In genomic region chr7:8044761-8045430, GRCh38 we compare ENCODE assay signal across 25 cellular contexts.
DNase-seq lines count a peak whose midpoint lies in the region; ATAC-seq and TF ChIP-seq lines count a peak whose summit lies in the region.
"Had no signal": no experiment of that assay in that cellular context is flagged by ENCODE, and none has a peak within 500 bp of the region (broad histone marks: within the 10 kb centered on the region; RNA-seq: fewer than 3 reads in every experiment).

No MANE protein-coding gene starts in this region.

- ATAC-seq in CD4-positive, CD25-positive, alpha-beta regulatory T cell (ENCODE audit: low read depth in 2 of 2) = peak; percentile 67 to 72
- peak; percentile 55 for ATAC-seq in activated CD8-positive, alpha-beta T cell treated with anti-CD3 and anti-CD28 coated beads, Interleukin-2, amount 10 ng/mL, durations not matched to agents 7 days and 5 days
- no peak for ATAC-seq in GM18502 (IDR thresholded peaks at IDR 0.05; ENCODE audit: poor library complexity, unreplicated experiment)
- ATAC-seq: left lung; naive thymus-derived CD4-positive, alpha-beta T cell had no signal

- peaks cover 48% of the 10 kb centered on the region for H3K36me3 Mint-ChIP-seq in CD4-positive, CD25-positive, alpha-beta regulatory T cell
- peaks cover 27 to 32% of the 10 kb centered on the region in 2 donors for H3K36me3 Mint-ChIP-seq in CD4-positive, alpha-beta memory T cell
- H3K36me3 Mint-ChIP-seq in activated CD8-positive, alpha-beta T cell treated with anti-CD3 and anti-CD28 coated beads, Interleukin-2, amount 10 ng/mL, durations not matched to agents 7 days and 5 days (ENCODE audit: low read depth) = peaks cover 43% of the 10 kb centered on the region
- H3K36me3 Mint-ChIP-seq: CD14-positive monocyte had no signal

- peak overlapping the region; percentile 48 for H3K27ac ChIP-seq in CD4-positive, CD25-positive, alpha-beta regulatory T cell (ENCODE audit: insufficient read depth, low read length, poor library complexity, severe bottlenecking)
- no peak overlapping the region for H3K27ac ChIP-seq in CD4-positive, alpha-beta memory T cell (ENCODE audit: low read depth, low read length)
- H3K27ac ChIP-seq: GM23248, left lung, thoracic aorta, WERI-Rb-1 had no signal

- DNase-seq in CD4-positive, CD25-positive, alpha-beta regulatory T cell = peak in 1 of 3 donors; percentile 80
- no peak for DNase-seq in CD4-positive, alpha-beta memory T cell
- DNase-seq in activated CD8-positive, alpha-beta T cell treated with anti-CD3 and anti-CD28 coated beads, Interleukin-2, amount 10 ng/mL, durations not matched to agents 7 days and 5 days = no peak
- DNase-seq in fibroblast of the aortic adventitia (ENCODE audit: low read depth) (peak; percentile 16), lower leg skin (ENCODE audit: low spot score in 2 of 2) (no peak), NCI-H1436 treated with DMSO at 0.1 percent for 48 hours (lab: John Stamatoyannopoulos, UW) (no peak)
- DNase-seq: activated gamma-delta T cell; caudate nucleus; GM23248; hypothalamus; left lung; naive thymus-derived CD4-positive, alpha-beta T cell; NCI-H2081 treated with DMSO at 0.1 percent for 48 hours; NCI-H345; NCI-H748 treated with DMSO at 0.1 percent for 48 hours; SK-N-SH; small intestine; stimulated activated CD4-positive, alpha-beta T cell treated with anti-CD3 and anti-CD28 coated beads, Interleukin-1b, Interleukin-23, amount 100 ng/mL, for 48 hours; T-helper 9 cell; WERI-Rb-1 had no signal

- peak overlapping the region; percentile 62 to 95 (median 67) for H3K27ac Mint-ChIP-seq in CD4-positive, CD25-positive, alpha-beta regulatory T cell
- H3K27ac Mint-ChIP-seq in CD4-positive, alpha-beta memory T cell = peak overlapping the region in 5 of 7 donors; percentile 22 to 79 (median 43)
- no peak overlapping the region for H3K27ac Mint-ChIP-seq in activated CD8-positive, alpha-beta T cell treated with anti-CD3 and anti-CD28 coated beads, Interleukin-2, amount 10 ng/mL, durations not matched to agents 7 days and 5 days
- H3K27ac Mint-ChIP-seq: CD14-positive monocyte; dendritic cell treated with granulocyte-macrophage colony-stimulating factor and Interleukin-4, amounts not matched to agents 40 ng/mL and 50 ng/mL, for 4 days; mesothelial cell of epicardium had no signal

- H3K36me3 ChIP-seq in CD4-positive, CD25-positive, alpha-beta regulatory T cell (ENCODE audit: control insufficient read depth, insufficient read depth, low read length) = peaks cover 15% of the 10 kb centered on the region
- no peaks in the 10 kb centered on the region for H3K36me3 ChIP-seq in CD4-positive, alpha-beta memory T cell (ENCODE audit: insufficient read depth, low read length)
- H3K36me3 ChIP-seq: left lung had no signal

- H3K4me3 Mint-ChIP-seq in CD4-positive, CD25-positive, alpha-beta regulatory T cell = peak overlapping the region in 3 of 4 donors; percentile 5 to 36 (median 33)
- peak overlapping the region in 5 of 8 donors; percentile 27 to 51 (median 31) for H3K4me3 Mint-ChIP-seq in CD4-positive, alpha-beta memory T cell
- no peak overlapping the region for H3K4me3 Mint-ChIP-seq in activated CD8-positive, alpha-beta T cell treated with anti-CD3 and anti-CD28 coated beads, Interleukin-2, amount 10 ng/mL, durations not matched to agents 7 days and 5 days
- H3K4me3 Mint-ChIP-seq: CD14-positive monocyte; dendritic cell treated with granulocyte-macrophage colony-stimulating factor and Interleukin-4, amounts not matched to agents 40 ng/mL and 50 ng/mL, for 4 days; mesothelial cell of epicardium had no signal

- TF ChIP-seq CTCF in fibroblast of the aortic adventitia (IDR thresholded peaks at IDR 0.05; ENCODE audit: insufficient read depth, low read length) (no peak), lower leg skin (IDR thresholded peaks at IDR 0.05) (no peak)

- H3K4me1 ChIP-seq in CD4-positive, CD25-positive, alpha-beta regulatory T cell (ENCODE audit: control insufficient read depth, insufficient read depth, low read length, poor library complexity, severe bottlenecking) = peaks cover 21% of the 10 kb centered on the region
- peaks cover 41% of the 10 kb centered on the region for H3K4me1 ChIP-seq in CD4-positive, alpha-beta memory T cell (ENCODE audit: insufficient read depth, low read length)
- H3K4me1 ChIP-seq: left lung had no signal

- no peaks in the 10 kb centered on the region for H3K27me3 Mint-ChIP-seq in CD4-positive, CD25-positive, alpha-beta regulatory T cell
- H3K27me3 Mint-ChIP-seq in CD4-positive, alpha-beta memory T cell = no peaks in the 10 kb centered on the region
- no peaks in the 10 kb centered on the region for H3K27me3 Mint-ChIP-seq in activated CD8-positive, alpha-beta T cell treated with anti-CD3 and anti-CD28 coated beads, Interleukin-2, amount 10 ng/mL, durations not matched to agents 7 days and 5 days (ENCODE audit: low read depth)
- H3K27me3 Mint-ChIP-seq: dendritic cell treated with granulocyte-macrophage colony-stimulating factor and Interleukin-4, amounts not matched to agents 40 ng/mL and 50 ng/mL, for 4 days; naive thymus-derived CD4-positive, alpha-beta T cell had no signal

- no peaks in the 10 kb centered on the region for H3K27me3 ChIP-seq in CD4-positive, CD25-positive, alpha-beta regulatory T cell (ENCODE audit: control insufficient read depth, insufficient read depth, low read length)
- no peaks in the 10 kb centered on the region for H3K27me3 ChIP-seq in CD4-positive, alpha-beta memory T cell (ENCODE audit: insufficient read depth, low read length)
- H3K27me3 ChIP-seq: left lung had no signal

- TF ChIP-seq POLR2A in lower leg skin (IDR thresholded peaks at IDR 0.05) = no peak

- H3K4me1 Mint-ChIP-seq in CD4-positive, CD25-positive, alpha-beta regulatory T cell = peaks cover 51 to 89% (median 73%) of the 10 kb centered on the region in 4 donors
- H3K4me1 Mint-ChIP-seq in CD4-positive, alpha-beta memory T cell = peaks cover 44 to 71% (median 57%) of the 10 kb centered on the region in 4 donors
- peaks cover 23% of the 10 kb centered on the region for H3K4me1 Mint-ChIP-seq in activated CD8-positive, alpha-beta T cell treated with anti-CD3 and anti-CD28 coated beads, Interleukin-2, amount 10 ng/mL, durations not matched to agents 7 days and 5 days (ENCODE audit: low read depth)
- H3K4me1 Mint-ChIP-seq: CD14-positive monocyte, mesothelial cell of epicardium had no signal

- POLR2A ChIA-PET in CD4-positive, alpha-beta memory T cell (lab: Charles Lee; ENCODE audit: partially characterized antibody) = no interaction called here
- POLR2A ChIA-PET in activated CD8-positive, alpha-beta T cell treated with anti-CD3 and anti-CD28 coated beads, Interleukin-2, amount 10 ng/mL, durations not matched to agents 7 days and 5 days (lab: Charles Lee) = no interaction called here

- CTCF ChIA-PET in CD4-positive, alpha-beta memory T cell (lab: Charles Lee; ENCODE audit: partially characterized antibody) = no interaction called here
- CTCF ChIA-PET in activated CD8-positive, alpha-beta T cell treated with anti-CD3 and anti-CD28 coated beads, Interleukin-2, amount 10 ng/mL, durations not matched to agents 7 days and 5 days (lab: Charles Lee) = interaction anchor here (1.0 kb wide), 1 partner anchor 9 kb away, joined by 3 read pairs; no protein-coding TSS in a partner anchor

- H3K9me3 ChIP-seq in CD4-positive, CD25-positive, alpha-beta regulatory T cell (ENCODE audit: control insufficient read depth in 2 of 2, low read length in 2 of 2) = no peaks in the 10 kb centered on the region
- H3K9me3 ChIP-seq in CD4-positive, alpha-beta memory T cell (ENCODE audit: control insufficient read depth in 1 of 2, low read length in 2 of 2) = no peaks in the 10 kb centered on the region
- H3K9me3 ChIP-seq: left lung, SK-N-SH, thoracic aorta had no signal

- WGBS in lower leg skin, 2 donors = 79 to 90% methylated on average over 5 of the region's 5 CpGs

- H3K4me3 ChIP-seq in CD4-positive, CD25-positive, alpha-beta regulatory T cell (ENCODE audit: low read depth, low read length) = peak overlapping the region; percentile 47
- no peak overlapping the region for H3K4me3 ChIP-seq in CD4-positive, alpha-beta memory T cell (ENCODE audit: low read length in 2 of 2)
- no peak overlapping the region for H3K4me3 ChIP-seq in fibroblast of the aortic adventitia (ENCODE audit: low read depth, low read length)
- H3K4me3 ChIP-seq in lower leg skin (ENCODE audit: low read depth, poor library complexity, severe bottlenecking) = no peak overlapping the region
- H3K4me3 ChIP-seq: GM23248, left lung, thoracic aorta had no signal

- H3K9me3 Mint-ChIP-seq in CD4-positive, CD25-positive, alpha-beta regulatory T cell = peaks cover 0 to 3% (median 0%) of the 10 kb centered on the region in 7 donors
- H3K9me3 Mint-ChIP-seq in CD4-positive, alpha-beta memory T cell = no peaks in the 10 kb centered on the region
- peaks cover 8% of the 10 kb centered on the region for H3K9me3 Mint-ChIP-seq in activated CD8-positive, alpha-beta T cell treated with anti-CD3 and anti-CD28 coated beads, Interleukin-2, amount 10 ng/mL, durations not matched to agents 7 days and 5 days (ENCODE audit: insufficient read depth)
- H3K9me3 Mint-ChIP-seq: dendritic cell treated with granulocyte-macrophage colony-stimulating factor and Interleukin-4, amounts not matched to agents 40 ng/mL and 50 ng/mL, for 4 days had no signal

- intact Hi-C loops in CD4-positive, alpha-beta memory T cell (cut with micrococcal nuclease) = no loop called here
- intact Hi-C loops in lower leg skin (cut with DNase I; ENCODE audit: low total_unique reads) = no loop called here
